9 cellular contexts compared by ENCODE assay signal in the genomic region with DNA sequence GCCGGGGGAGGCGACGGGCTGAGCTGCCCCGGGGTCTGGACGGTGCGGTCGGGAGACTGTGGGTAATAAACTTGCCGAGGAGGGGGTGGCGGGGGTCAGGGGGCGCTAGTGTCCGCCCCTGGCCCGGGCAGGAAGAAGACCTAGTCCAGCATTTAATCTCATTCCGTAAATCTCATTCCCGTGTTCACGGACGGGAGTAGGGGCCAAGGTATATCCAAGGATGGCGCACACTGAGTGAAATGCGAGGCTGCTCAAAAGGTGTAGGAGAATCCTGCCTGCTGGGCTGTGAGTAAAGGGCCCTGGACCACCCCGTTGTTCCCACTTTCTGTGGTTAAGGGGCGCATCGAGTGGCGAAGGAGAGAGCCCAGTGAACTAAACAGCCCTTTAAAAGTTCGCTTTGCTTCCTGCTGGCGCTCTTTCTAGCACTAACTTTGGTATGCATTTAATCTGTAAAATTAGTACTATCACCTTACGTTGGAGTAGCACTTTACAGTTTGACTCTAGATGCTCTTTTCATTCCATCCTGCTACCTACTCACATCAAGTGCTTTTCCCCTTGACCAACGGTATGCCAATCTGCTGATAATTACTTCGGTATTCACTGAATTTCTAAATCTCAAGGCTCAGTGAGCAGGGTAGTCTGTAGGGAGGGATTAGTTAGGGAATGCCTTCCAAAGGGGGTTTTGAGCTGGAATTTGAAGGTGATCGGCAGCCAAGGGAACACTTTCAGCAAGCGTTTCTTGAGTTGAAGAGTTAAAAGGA. TPM values are rescaled to one million over a fixed set of nuclear protein-coding genes. Genes with fewer than 3 reads are reported as not detected.
DNase-seq lines count a peak whose midpoint lies in the region; ATAC-seq and TF ChIP-seq lines count a peak whose summit lies in the region.
"Had no signal": no experiment of that assay in that cellular context is flagged by ENCODE, and none has a peak within 500 bp of the region (broad histone marks: within the 10 kb centered on the region; RNA-seq: fewer than 3 reads in every experiment).

No MANE protein-coding gene starts in this region.

- H3K36me3 ChIP-seq in SK-N-SH (replicated peaks in 1 of 2; ENCODE audit: control insufficient read depth in 1 of 2, insufficient read depth in 2 of 2, low read length in 1 of 2) = no peaks in the 10 kb centered on the region

- TF ChIP-seq CTCF in SK-N-SH (IDR thresholded peaks at IDR 0.05) (no peak), fibroblast of the aortic adventitia (IDR thresholded peaks at IDR 0.05; ENCODE audit: insufficient read depth, low read length) (no peak), retinal pigment epithelial cell (conservative IDR thresholded peaks at IDR 0.05; ENCODE audit: low read depth, low read length) (no peak)

- H3K27ac ChIP-seq in SK-N-SH (ENCODE audit: low read depth in 2 of 2, low read length in 1 of 2) = peak overlapping the region in 1 of 2 experiments; percentile 73; a peak in 1 of 4 replicates

- H3F3A ChIP-seq in SK-N-SH (replicated peaks; ENCODE audit: insufficient read depth) = peaks cover 9% of the 10 kb centered on the region

- peak overlapping the region; percentile 88 for H3K4me2 ChIP-seq in SK-N-SH

- H2AFZ ChIP-seq in SK-N-SH (ENCODE audit: low read depth) = peak overlapping the region; percentile 96

- TF ChIP-seq EP300 in SK-N-SH (IDR thresholded peaks at IDR 0.05; ENCODE audit: borderline replicate concordance in 1 of 2, low read depth in 1 of 2, low read length in 1 of 2) = no peak

- peaks cover 6 to 10% of the 10 kb centered on the region in 2 experiments; a peak in 3 of 4 replicates for H3K4me1 ChIP-seq in SK-N-SH (ENCODE audit: control insufficient read depth in 1 of 2, insufficient read depth in 2 of 2, low read depth in 1 of 2, low read length in 1 of 2)

- WGBS in SK-N-SH (ENCODE audit: low lambda C conversion rate) = 15% methylated on average over 24 of the region's 29 CpGs

- H3K9ac ChIP-seq in SK-N-SH = peak overlapping the region; percentile 53; the same call in 1 of the 2 replicates

- H3K79me2 ChIP-seq in SK-N-SH (ENCODE audit: insufficient read depth) = no peaks in the 10 kb centered on the region

- H3K9me2 ChIP-seq in SK-N-SH = no peaks in the 10 kb centered on the region

- no peak for TF ChIP-seq RAD21 in SK-N-SH (IDR thresholded peaks at IDR 0.05; ENCODE audit: low read length)

- peak; percentile 65 for DNase-seq in activated effector memory CD4-positive, alpha-beta T cell treated with anti-CD3 and anti-CD28 coated beads, Interleukin-2, amount 50 U/mL, for 16 hours
- no peak for DNase-seq in activated effector memory CD4-positive, alpha-beta T cell treated with Interleukin-2 at 50 U/mL for 16 hours
- DNase-seq in SK-N-SH (no peak), fibroblast of the aortic adventitia (ENCODE audit: low read depth) (no peak), retinal pigment epithelial cell (ENCODE audit: low read depth) (no peak)

- H4K20me1 ChIP-seq in SK-N-SH (ENCODE audit: insufficient read depth) = no peaks in the 10 kb centered on the region

- CTCF ChIA-PET in SK-N-SH (lab: Yijun Ruan, JAX) = interaction anchor here (0.7 to 4.8 kb wide), 7 partner anchors 10 to 157 kb away, joined by 3 to 33 read pairs (median 3); partner anchors contain the start of gene BCAS4

- H3K4me3 ChIP-seq in SK-N-SH (ENCODE audit: low read depth in 2 of 2, low read length in 1 of 2) = peak overlapping the region; percentile 74 to 90
- peak overlapping the region; percentile 70 for H3K4me3 ChIP-seq in fibroblast of the aortic adventitia (ENCODE audit: low read depth, low read length)
- peak overlapping the region; percentile 98 for H3K4me3 ChIP-seq in retinal pigment epithelial cell (ENCODE audit: low read length)

- H3K9me3 ChIP-seq in SK-N-SH = no peaks in the 10 kb centered on the region

- no peak for ATAC-seq in HG02970 (IDR thresholded peaks at IDR 0.05; ENCODE audit: low FRiP score, unreplicated experiment)
- ATAC-seq in HG02885 (IDR thresholded peaks at IDR 0.05; ENCODE audit: poor library complexity, unreplicated experiment) = no peak
- no peak for ATAC-seq in GM21423 (IDR thresholded peaks at IDR 0.05; ENCODE audit: unreplicated experiment)

- H3K27me3 ChIP-seq in SK-N-SH (ENCODE audit: insufficient read depth) = no peaks in the 10 kb centered on the region

- POLR2A ChIA-PET in SK-N-SH (lab: Yijun Ruan, JAX) = interaction anchor here (0.7 kb wide), 1 partner anchor 199 kb away, joined by 3 read pairs; the partner anchor contains the start of gene ADNP

TF ChIP-seq in SK-N-SH, 30 proteins besides CTCF, POLR2A, EP300 and RAD21:
- no peak for TF ChIP-seq FOXJ3 (CRISPR knock-in tag; IDR thresholded peaks at IDR 0.05)
- TF ChIP-seq, protein P1, sequence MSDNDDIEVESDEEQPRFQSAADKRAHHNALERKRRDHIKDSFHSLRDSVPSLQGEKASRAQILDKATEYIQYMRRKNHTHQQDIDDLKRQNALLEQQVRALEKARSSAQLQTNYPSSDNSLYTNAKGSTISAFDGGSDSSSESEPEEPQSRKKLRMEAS (IDR thresholded peaks at IDR 0.05; ENCODE audit: low read depth) = no peak

RNA-seq across cellular contexts. Expression of gene PARD6B, which starts 0.7 kb away (rescaled TPM):
- polyA plus RNA-seq in SK-N-SH (2012; rRNA removed) = 0.49 and 0.57 TPM in 2 replicates
- 0.56 and 0.60 TPM in 2 replicates for polyA plus RNA-seq in SK-N-SH (2012; cell fraction: cytosol; rRNA removed)
- 0.45 and 0.76 TPM in 2 replicates for polyA plus RNA-seq in SK-N-SH (2012; cell fraction: nucleus; rRNA removed)
- total RNA-seq in fibroblast of the aortic adventitia (ENCODE audit: low replicate concordance) = 1.4 and 1.5 TPM in 2 replicates

RNA-seq across cellular contexts. Expression of gene RIPOR3, which starts 40.8 kb away (rescaled TPM):
- 1.0 and 1.2 TPM in 2 replicates for polyA plus RNA-seq in SK-N-SH (2012; rRNA removed)
- polyA plus RNA-seq in SK-N-SH (2012; cell fraction: cytosol; rRNA removed) = 0.18 and 0.33 TPM in 2 replicates
- 7.0 and 8.8 TPM in 2 replicates for polyA plus RNA-seq in SK-N-SH (2012; cell fraction: nucleus; rRNA removed)
- total RNA-seq in fibroblast of the aortic adventitia (ENCODE audit: low replicate concordance) = 1.6 and 6.5 TPM in 2 replicates
- total RNA-seq: dermis microvascular lymphatic vessel endothelial cell had no signal
